Comparison of ENCODE assay signal across 8 cellular contexts in the genomic region with DNA sequence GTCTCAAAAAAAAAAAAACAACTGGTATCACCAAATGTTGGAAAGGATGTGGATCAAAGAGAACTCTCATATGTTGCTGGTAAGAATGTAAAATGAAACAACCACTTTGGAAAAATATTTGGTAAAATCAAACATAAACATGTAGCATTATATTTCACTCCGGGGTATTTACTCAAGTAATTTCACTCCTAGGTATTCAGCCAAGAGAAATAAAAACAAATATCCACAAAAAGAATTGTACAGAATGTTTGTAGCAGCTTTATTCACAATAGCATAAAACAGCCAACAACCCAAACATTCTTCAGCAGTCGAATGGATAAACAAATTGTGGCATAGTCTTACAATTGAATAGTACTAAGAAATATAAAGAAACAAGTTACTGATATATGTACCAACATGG.
"Had no signal": no experiment of that assay in that cellular context is flagged by ENCODE, and none has a peak within 500 bp of the region (broad histone marks: within the 10 kb centered on the region; RNA-seq: fewer than 3 reads in every experiment).

No MANE protein-coding gene starts in this region.

- H3K4me1 ChIP-seq: HAP-1 had no signal

- H3K27ac ChIP-seq: GM23248 had no signal

- FAIRE-seq: HTR-8/SVneo had no signal

- H3K36me3 ChIP-seq: HAP-1 had no signal

- H3K9ac ChIP-seq: GM23248 had no signal

- ATAC-seq: HCT116 had no signal

- DNase-seq: GM23248, GOT3, H7, HFFc6, KBM-7 had no signal

- H3K4me3 ChIP-seq: GM23248, HAP-1 had no signal

- H2AFZ ChIP-seq: GM23248 had no signal
